14 cellular contexts compared by ENCODE assay signal in the genomic region with DNA sequence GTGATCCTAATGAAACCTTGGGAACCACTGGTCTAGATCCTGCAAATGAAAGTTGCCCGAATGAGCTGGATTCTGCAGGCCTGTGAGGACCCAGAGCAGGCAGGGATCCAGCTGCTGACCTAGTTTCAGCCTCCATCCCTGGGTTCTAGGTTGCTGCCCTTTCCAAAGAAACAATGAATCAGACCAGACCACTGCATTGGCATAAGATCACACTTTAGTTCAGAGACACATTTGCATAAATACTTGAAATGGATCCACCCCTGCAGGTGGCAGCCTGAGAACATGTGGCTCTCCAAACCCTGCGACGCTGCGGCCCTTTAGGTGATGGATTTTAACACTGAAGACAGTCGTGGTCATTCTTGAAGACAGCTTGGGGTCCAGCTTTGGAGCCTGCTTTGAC. TPM values are rescaled to one million over a fixed set of nuclear protein-coding genes. Genes with fewer than 3 reads are reported as not detected.
"Had no signal": no experiment of that assay in that cellular context is flagged by ENCODE, and none has a peak within 500 bp of the region (broad histone marks: within the 10 kb centered on the region; RNA-seq: fewer than 3 reads in every experiment).

No MANE protein-coding gene starts in this region.

- H3K4me3 Mint-ChIP-seq: activated naive CD8-positive, alpha-beta T cell treated with anti-CD3 and anti-CD28 coated beads for 36 hours; memory B cell; nephron; stimulated activated naive CD8-positive, alpha-beta T cell treated with anti-CD3 and anti-CD28 coated beads, Interleukin-15, amount 100 ng/mL, for 72 hours had no signal

- H3K27ac ChIP-seq: left ventricle myocardium inferior had no signal

- H3K36me3 Mint-ChIP-seq: activated naive CD8-positive, alpha-beta T cell treated with anti-CD3 and anti-CD28 coated beads for 36 hours; memory B cell had no signal

- ATAC-seq: heart left ventricle; psoas muscle; stimulated activated naive CD8-positive, alpha-beta T cell treated with anti-CD3 and anti-CD28 coated beads, Interleukin-15, amount 100 ng/mL, for 72 hours had no signal

- DNase-seq: activated gamma-delta T cell; activated naive CD8-positive, alpha-beta T cell treated with anti-CD3 and anti-CD28 coated beads for 36 hours; activated T-cell treated with anti-CD3 and anti-CD28 coated beads, Interleukin-2, amount 50 U/mL, for 48 hours; foreskin melanocyte; left ventricle myocardium inferior; psoas muscle; stimulated activated CD4-positive, alpha-beta T cell treated with anti-CD3 and anti-CD28 coated beads, Interleukin-12 subunit alpha, Interleukin-12 subunit beta, amount 100 ng/mL, for 4 hours; stimulated activated naive CD8-positive, alpha-beta T cell treated with anti-CD3 and anti-CD28 coated beads, Interleukin-15, amount 100 ng/mL, for 72 hours; T-helper 2 cell had no signal

- H3K4me3 ChIP-seq: heart left ventricle, left ventricle myocardium inferior, psoas muscle had no signal

- H3K9me3 Mint-ChIP-seq: activated naive CD8-positive, alpha-beta T cell treated with anti-CD3 and anti-CD28 coated beads for 36 hours; memory B cell; nephron; stimulated activated naive CD8-positive, alpha-beta T cell treated with anti-CD3 and anti-CD28 coated beads, Interleukin-15, amount 100 ng/mL, for 72 hours had no signal

- H3K27me3 ChIP-seq: heart left ventricle had no signal

- H3K27ac Mint-ChIP-seq: activated naive CD8-positive, alpha-beta T cell treated with anti-CD3 and anti-CD28 coated beads for 36 hours; memory B cell had no signal

- H3K9me3 ChIP-seq: heart left ventricle, left ventricle myocardium inferior, psoas muscle had no signal

- H3K36me3 ChIP-seq: heart left ventricle, left ventricle myocardium inferior had no signal

RNA-seq across cellular contexts. Expression of a gene that starts 23.7 kb away (rescaled TPM):
- total RNA-seq: activated naive CD8-positive, alpha-beta T cell treated with anti-CD3 and anti-CD28 coated beads for 36 hours; bronchial epithelial cell had no signal
- polyA plus RNA-seq: keratinocyte had no signal

RNA-seq across cellular contexts. Expression of a gene that starts 43.7 kb away (rescaled TPM):
- total RNA-seq: activated naive CD8-positive, alpha-beta T cell treated with anti-CD3 and anti-CD28 coated beads for 36 hours had no signal
